In genomic region chr3:188042466-188042865, GRCh38 we compare ENCODE assay signal across 28 cellular contexts.
"Had no signal": no experiment of that assay in that cellular context is flagged by ENCODE, and none has a peak within 500 bp of the region (broad histone marks: within the 10 kb centered on the region; RNA-seq: fewer than 3 reads in every experiment).

No MANE protein-coding gene starts in this region.

- H3K27ac ChIP-seq: ascending aorta, cardiac muscle cell, KMS-11, Peyer's patch, WERI-Rb-1 had no signal

- H3K9me3 Mint-ChIP-seq: activated CD8-positive, alpha-beta T cell treated with anti-CD3 and anti-CD28 coated beads for 36 hours; activated naive CD8-positive, alpha-beta T cell treated with anti-CD3 and anti-CD28 coated beads for 36 hours; activated T-cell treated with anti-CD3 and anti-CD28 coated beads, Interleukin-2, amount 50 U/mL, for 72 hours; activated T-helper 17 cell treated with anti-CD3 and anti-CD28 coated beads, Interleukin-2, amount 50 U/mL, for 72 hours had no signal

- H3K36me3 Mint-ChIP-seq: activated naive CD8-positive, alpha-beta T cell treated with anti-CD3 and anti-CD28 coated beads for 36 hours had no signal

- H3K27me3 ChIP-seq: ascending aorta, Peyer's patch had no signal

- H3K27me3 Mint-ChIP-seq: activated T-helper 17 cell treated with anti-CD3 and anti-CD28 coated beads, Interleukin-2, amount 50 U/mL, for 72 hours had no signal

- DNase-seq: activated CD4-positive, alpha-beta T cell treated with anti-CD3 and anti-CD28 coated beads for 1 hour; activated CD4-positive, alpha-beta T cell treated with anti-CD3 and anti-CD28 coated beads for 48 hours; activated CD4-positive, CD25-positive, alpha-beta regulatory T cell; activated CD8-positive, alpha-beta T cell treated with anti-CD3 and anti-CD28 coated beads for 36 hours; activated effector memory CD4-positive, alpha-beta T cell treated with anti-CD3 and anti-CD28 coated beads, Interleukin-2, amount 50 U/mL, for 16 hours; activated naive CD4-positive, alpha-beta T cell; activated naive CD4-positive, alpha-beta T cell treated with anti-CD3 and anti-CD28 coated beads, Interleukin-2, amount 50 U/mL, for 16 hours; activated naive CD8-positive, alpha-beta T cell treated with anti-CD3 and anti-CD28 coated beads for 36 hours; activated T-cell treated with anti-CD3 and anti-CD28 coated beads, Interleukin-2, amount 50 U/mL, for 1 hour; activated T-cell treated with anti-CD3 and anti-CD28 coated beads, Interleukin-2, amount 50 U/mL, for 72 hours; amygdala; MM.1S; MV-4-11; NCI-H1092; NCI-H1436 treated with DMSO at 0.1 percent for 48 hours; NCI-H1694 treated with DMSO at 0.1 percent for 48 hours; NCI-H2029; NCI-H345; NCI-H524 treated with DMSO at 0.1 percent for 48 hours; Peyer's patch; RPMI8226; SW 1271; T1000; WERI-Rb-1 had no signal

- H3K4me2 ChIP-seq: KMS-11 had no signal

- H3K4me3 ChIP-seq: ascending aorta, cardiac muscle cell, Peyer's patch had no signal

- H3K27ac Mint-ChIP-seq: activated CD8-positive, alpha-beta T cell treated with anti-CD3 and anti-CD28 coated beads for 36 hours; activated naive CD8-positive, alpha-beta T cell treated with anti-CD3 and anti-CD28 coated beads for 36 hours; activated T-cell treated with anti-CD3 and anti-CD28 coated beads, Interleukin-2, amount 50 U/mL, for 72 hours; activated T-helper 17 cell treated with anti-CD3 and anti-CD28 coated beads, Interleukin-2, amount 50 U/mL, for 72 hours had no signal

- H3K9me3 ChIP-seq: ascending aorta, Peyer's patch had no signal

- ATAC-seq: activated CD8-positive, alpha-beta T cell treated with anti-CD3 and anti-CD28 coated beads for 36 hours; activated T-cell treated with anti-CD3 and anti-CD28 coated beads, Interleukin-2, amount 50 U/mL, for 72 hours; activated T-helper 17 cell treated with anti-CD3 and anti-CD28 coated beads, Interleukin-2, amount 50 U/mL, for 72 hours had no signal

- H3K36me3 ChIP-seq: ascending aorta, cardiac muscle cell, Peyer's patch, WERI-Rb-1 had no signal

- H3K4me3 Mint-ChIP-seq: activated CD8-positive, alpha-beta T cell treated with anti-CD3 and anti-CD28 coated beads for 36 hours; activated naive CD8-positive, alpha-beta T cell treated with anti-CD3 and anti-CD28 coated beads for 36 hours; activated T-cell treated with anti-CD3 and anti-CD28 coated beads, Interleukin-2, amount 50 U/mL, for 72 hours; activated T-helper 17 cell treated with anti-CD3 and anti-CD28 coated beads, Interleukin-2, amount 50 U/mL, for 72 hours had no signal

- H3K9ac ChIP-seq: KMS-11 had no signal
